ENCODE assay signal across 1 cellular context in genomic region chr14:100687386-100687785, GRCh38.
TF ChIP-seq lines count a peak whose summit lies in the region.

No MANE protein-coding gene starts in this region.

TF ChIP-seq in H1, 55 proteins besides CTCF, POLR2A, EP300 and RAD21 (continued from another document):
- TF ChIP-seq CHD7 (IDR thresholded peaks at IDR 0.05; ENCODE audit: insufficient replicate concordance, low read length) (no peak), HDAC2 (IDR thresholded peaks at IDR 0.05; ENCODE audit: borderline replicate concordance in 1 of 2, low read depth in 2 of 2, low read length in 2 of 2) (no peak), KDM5A (IDR thresholded peaks at IDR 0.05; ENCODE audit: low read length) (no peak), SIN3A (conservative IDR thresholded peaks at IDR 0.05 in 1 of 2, IDR thresholded peaks at IDR 0.05 in 1 of 2; ENCODE audit: low read depth in 1 of 2, low read length in 2 of 2) (no peak), MAX (IDR thresholded peaks at IDR 0.05) (no peak), TBP (IDR thresholded peaks at IDR 0.05; ENCODE audit: low read depth, low read length) (no peak), CHD1 (IDR thresholded peaks at IDR 0.05; ENCODE audit: low read depth, low read length) (no peak), SRF (IDR thresholded peaks at IDR 0.05; ENCODE audit: low read depth, low read length) (no peak)
